Comparison of ENCODE assay signal across 24 cellular contexts in genomic region chr4:168531305-168531704, GRCh38. TPM values are rescaled to one million over a fixed set of nuclear protein-coding genes. Genes with fewer than 3 reads are reported as not detected.
A peak's percentile ranks its signal among the peaks of the same experiment; 100 is the strongest.
DNase-seq lines count a peak whose midpoint lies in the region; ATAC-seq, FAIRE-seq and TF ChIP-seq lines count a peak whose summit lies in the region.
"Had no signal": no experiment of that assay in that cellular context is flagged by ENCODE, and none has a peak within 500 bp of the region (broad histone marks: within the 10 kb centered on the region; RNA-seq: fewer than 3 reads in every experiment).

No MANE protein-coding gene starts in this region.

- H3K4me2 ChIP-seq in K562 (ENCODE audit: insufficient read depth, low read length): no peak overlapping the region
- no peak overlapping the region for H3K4me2 ChIP-seq in mesendoderm (ENCODE audit: low read length)

- H3K79me2 ChIP-seq in K562 (ENCODE audit: control insufficient read depth, insufficient read depth, low read length) (no peaks in the 10 kb centered on the region), mesendoderm (ENCODE audit: control insufficient read depth, insufficient read depth, low read length) (no peaks in the 10 kb centered on the region)

- H3K27ac ChIP-seq in breast epithelium (no peak overlapping the region), K562 (ENCODE audit: extremely low read depth, low read depth, low read length) (no peak overlapping the region), mesendoderm (ENCODE audit: low read depth, low read length) (no peak overlapping the region), transverse colon (no peak overlapping the region)
- H3K27ac ChIP-seq: RWPE1, SK-N-MC had no signal

- no peak overlapping the region for H3K9ac ChIP-seq in K562 (ENCODE audit: insufficient read depth in 1 of 2, low read depth in 2 of 2, low read length in 2 of 2)
- H3K9ac ChIP-seq in mesendoderm (ENCODE audit: low read length): no peak overlapping the region

- intact Hi-C loops in MCF 10A (cut with micrococcal nuclease) (no loop called here), breast epithelium (cut with DNase I; ENCODE audit: low total_unique reads) (no loop called here), K562 (cut with micrococcal nuclease) (no loop called here), transverse colon (cut with DNase I; ENCODE audit: low total_unique reads) (no loop called here)

- H2BK15ac ChIP-seq in mesendoderm (replicated peaks; ENCODE audit: low read depth): no peak overlapping the region

- no peak for ATAC-seq in K562

- 8% methylated on average over 4 of the region's 4 CpGs for WGBS in K562 (ENCODE audit: insufficient coverage, low coverage, missing lambda C conversion rate)
- no CpG with 5 or more reads among the region's 4 CpGs for whole genome bisulfite sequencing in mesendoderm (ENCODE audit: extremely low coverage, insufficient coverage, low lambda C conversion rate)
- 73 to 89% methylated on average over 4 of the region's 4 CpGs for WGBS in transverse colon (ENCODE audit: low coverage in 1 of 2), 2 donors

- H3K4me1 ChIP-seq in breast epithelium: no peaks in the 10 kb centered on the region
- no peaks in the 10 kb centered on the region; a peak in 1 of 5 replicates for H3K4me1 ChIP-seq in K562 (replicated peaks in 1 of 2; ENCODE audit: control insufficient read depth in 2 of 2, insufficient read depth in 2 of 2, low read length in 2 of 2)
- H3K4me1 ChIP-seq in mesendoderm (ENCODE audit: control insufficient read depth, low read depth, low read length): no peaks in the 10 kb centered on the region
- no peaks in the 10 kb centered on the region for H3K4me1 ChIP-seq in transverse colon
- H3K4me1 ChIP-seq: BE2C had no signal

- no peak for TF ChIP-seq RAD21 in K562 (CRISPR knock-in tag; conservative IDR thresholded peaks at IDR 0.05 in 1 of 2, IDR thresholded peaks at IDR 0.05 in 1 of 2)

- H4K5ac ChIP-seq in mesendoderm (ENCODE audit: low read length): no peak overlapping the region

- H2BK120ac ChIP-seq in mesendoderm (ENCODE audit: low read depth, low read length): no peak overlapping the region

- H3K23ac ChIP-seq in mesendoderm (ENCODE audit: low read length): no peak overlapping the region

- CTCF ChIA-PET in MCF 10A (lab: Yijun Ruan, JAX) (interaction anchor here (0.6 to 1.3 kb wide), 3 partner anchors 15 to 21 kb away, joined by 3 to 4 read pairs (median 3); no protein-coding TSS in a partner anchor), K562 (lab: Yijun Ruan, JAX; ENCODE audit: low intra/inter-chr PET ratio) (no interaction called here)

- no peaks in the 10 kb centered on the region for H3K4me1 Mint-ChIP-seq in MCF 10A (ENCODE audit: insufficient read depth, unreplicated experiment)

- H3K27me3 ChIP-seq in breast epithelium (no peaks in the 10 kb centered on the region), K562 (ENCODE audit: control insufficient read depth in 2 of 2, insufficient read depth in 2 of 2, low read length in 2 of 2) (no peaks in the 10 kb centered on the region), mesendoderm (ENCODE audit: insufficient read depth, low read length, poor library complexity) (no peaks in the 10 kb centered on the region), transverse colon (no peaks in the 10 kb centered on the region)
- H3K27me3 ChIP-seq: BE2C had no signal

- no peaks in the 10 kb centered on the region for H3K36me3 Mint-ChIP-seq in MCF 10A (ENCODE audit: insufficient read depth, unreplicated experiment)
- H3K36me3 Mint-ChIP-seq: CD14-positive monocyte had no signal

- TF ChIP-seq EP300 in K562 (IDR thresholded peaks at IDR 0.05; ENCODE audit: low read length): no peak
- TF ChIP-seq EP300 in transverse colon (IDR thresholded peaks at IDR 0.05; ENCODE audit: low read depth): no peak

- no peak overlapping the region for H2BK5ac ChIP-seq in mesendoderm (ENCODE audit: low read length)

- H3K4me3 ChIP-seq in breast epithelium (no peak overlapping the region), K562 (no peak overlapping the region), mesendoderm (ENCODE audit: low read length) (no peak overlapping the region), transverse colon (no peak overlapping the region)
- H3K4me3 ChIP-seq: SK-N-MC had no signal

- no peaks in the 10 kb centered on the region for H3K9me1 ChIP-seq in K562 (ENCODE audit: control insufficient read depth, insufficient read depth, low read length)

- H4K8ac ChIP-seq in mesendoderm (ENCODE audit: low read depth, low read length): no peak overlapping the region

- no peak overlapping the region for H3K56ac ChIP-seq in mesendoderm (ENCODE audit: low read length)

- no peaks in the 10 kb centered on the region for H4K20me1 ChIP-seq in K562 (replicated peaks; ENCODE audit: control insufficient read depth, insufficient read depth, low read length)

- no peaks in the 10 kb centered on the region for H3K79me1 ChIP-seq in mesendoderm (ENCODE audit: low read length)

- TF ChIP-seq POLR2A in breast epithelium (IDR thresholded peaks at IDR 0.05) (no peak), K562 (conservative IDR thresholded peaks at IDR 0.05) (no peak), transverse colon (IDR thresholded peaks at IDR 0.05) (no peak)

- no peaks in the 10 kb centered on the region for H3K36me3 ChIP-seq in breast epithelium
- H3K36me3 ChIP-seq in K562 (ENCODE audit: control insufficient read depth, insufficient read depth, low read length): no peaks in the 10 kb centered on the region
- no peaks in the 10 kb centered on the region for H3K36me3 ChIP-seq in mesendoderm (ENCODE audit: control insufficient read depth, insufficient read depth, low read length)
- H3K36me3 ChIP-seq in transverse colon: no peaks in the 10 kb centered on the region
- H3K36me3 ChIP-seq: BE2C had no signal

- in situ Hi-C loops in K562 (cut with MboI): no loop called here
- in situ Hi-C loops in transverse colon (cut with MboI; ENCODE audit: low pct_ligation_motif_present in 1 of 4, low pct_unique_long_range_greater_than_20kb in 1 of 4, low sequenced_read_pairs in 3 of 4): no loop called here

- no peak overlapping the region for H2AFZ ChIP-seq in K562 (ENCODE audit: low read depth, low read length)

- DNase-seq in MCF 10A (ENCODE audit: unreplicated experiment): peak; percentile 36
- no peak for DNase-seq in breast epithelium (ENCODE audit: low spot score in 2 of 2)
- no peak for DNase-seq in K562 (ENCODE audit: extremely low read depth in 1 of 4, low spot score in 3 of 4)
- peak; percentile 28 for DNase-seq in kidney tubule cell (ENCODE audit: low spot score)
- no peak for DNase-seq in epidermal melanocyte (ENCODE audit: insufficient read length, low spot score)
- DNase-seq in mesendoderm: no peak
- no peak for DNase-seq in transverse colon
- DNase-seq: 8988T; ACHN; BE2C; CD8-positive, alpha-beta memory T cell; DMS 273 treated with DMSO at 0.1 percent for 48 hours; DND-41; KG1; NCI-H1048; NCI-H1417; NCI-H1694; NCI-H2029 treated with DMSO at 0.1 percent for 48 hours; NCI-H526 treated with DMSO at 0.1 percent for 48 hours; SHP77 treated with DMSO at 0.1 percent for 48 hours had no signal

- FAIRE-seq in K562 (lab: Jason Lieb, UNC): no peak
- FAIRE-seq: H54 had no signal

- no peak overlapping the region for H3K27ac Mint-ChIP-seq in MCF 10A (ENCODE audit: low read depth, unreplicated experiment)
- H3K27ac Mint-ChIP-seq: CD14-positive monocyte; CD8-positive, alpha-beta memory T cell had no signal

- no peaks in the 10 kb centered on the region for H3K9me3 Mint-ChIP-seq in MCF 10A (ENCODE audit: unreplicated experiment)
- H3K9me3 Mint-ChIP-seq: CD14-positive monocyte; CD8-positive, alpha-beta memory T cell had no signal

- POLR2A ChIA-PET in MCF 10A (lab: Yijun Ruan, JAX): no interaction called here
- POLR2A ChIA-PET in K562 (lab: Yijun Ruan, JAX): no interaction called here

- TF ChIP-seq CTCF in MCF 10A (IDR thresholded peaks at IDR 0.05; ENCODE audit: unreplicated experiment) (no peak), breast epithelium (IDR thresholded peaks at IDR 0.05) (no peak), K562 (IDR thresholded peaks at IDR 0.05 in 2 of 3, conservative IDR thresholded peaks at IDR 0.05 in 1 of 3; ENCODE audit: insufficient read depth in 2 of 3, low read depth in 1 of 3, low read length in 3 of 3) (no peak), transverse colon (IDR thresholded peaks at IDR 0.05) (no peak)

- no peak overlapping the region for H3K4me3 Mint-ChIP-seq in MCF 10A (ENCODE audit: unreplicated experiment)
- H3K4me3 Mint-ChIP-seq: CD14-positive monocyte; CD8-positive, alpha-beta memory T cell had no signal

- no peaks in the 10 kb centered on the region for H3K27me3 Mint-ChIP-seq in MCF 10A (ENCODE audit: insufficient read depth, unreplicated experiment)

- H3K9me3 ChIP-seq in breast epithelium (no peaks in the 10 kb centered on the region), K562 (replicated peaks; ENCODE audit: control insufficient read depth, insufficient read depth, low read depth, low read length) (no peaks in the 10 kb centered on the region), transverse colon (no peaks in the 10 kb centered on the region)
- H3K9me3 ChIP-seq: BE2C had no signal

- no peak overlapping the region for H2AK5ac ChIP-seq in mesendoderm (ENCODE audit: low read length)

- no peak overlapping the region for H3K18ac ChIP-seq in mesendoderm (ENCODE audit: low read length)

- BruUV-seq in MCF 10A (replicated peaks; lab: Mats Ljungman, UMichigan) (no TSS peak), K562 (replicated peaks; lab: Mats Ljungman, UMichigan) (no TSS peak)

- H3K4ac ChIP-seq in mesendoderm (ENCODE audit: low read depth, low read length): no peak overlapping the region

RNA-seq across cellular contexts. Expression of gene PALLD, which starts 34.5 kb away (rescaled TPM):
- total RNA-seq in MCF 10A (2022) (94.6 and 191 TPM in 2 replicates), breast epithelium (100 to 1,000 TPM in 2 of 3 donors, 10 to 100 TPM in 1; 96.0 to 186 (median 174) TPM), K562 (2014; rRNA removed) (0.09 TPM in 1 of 2 replicates, not detected in the other), K562 (2014; rRNA removed; fragmentation: Illumina TruSeq; extraction: Trizol) (not detected in 2 replicates), K562 (2015; rRNA removed; fragmentation: Illumina TruSeq; extraction: Trizol) (not detected in 2 replicates), K562 (2021) (0.35 and 0.89 TPM in 2 replicates), transverse colon (100 to 1,000 TPM; 230 to 309 (median 278) TPM)
- total RNA-seq in K562 (2011; cell fraction: chromatin; rRNA removed; ENCODE audit: low replicate concordance): not detected in 2 replicates
- not detected in 2 replicates for total RNA-seq in K562 (2011; cell fraction: nucleolus; rRNA removed)
- not detected in 2 replicates for total RNA-seq in K562 (2011; cell fraction: nucleoplasm; rRNA removed)
- polyA plus RNA-seq in K562 (2011; rRNA removed) (0.03 TPM in 1 of 2 replicates, not detected in the other), K562 (2014; fragmentation: Illumina TruSeq; extraction: Trizol) (not detected in 2 replicates), K562 (2014; fragmentation: Nextera tagmentation; extraction: Ambion mirVana) (under 1 TPM; 0.01 to 0.18 TPM), K562 (2014; rRNA removed) (0.01 TPM in 1 of 2 replicates, not detected in the other)
- polyA plus RNA-seq in K562 (2011; cell fraction: cytosol; rRNA removed): 0.03 TPM in 1 of 2 replicates, not detected in the other
- 0.31 TPM in 1 of 2 replicates, not detected in the other for polyA plus RNA-seq in K562 (2011; cell fraction: nucleus; rRNA removed)
- 0.12 and 0.33 TPM in 2 replicates for polyA plus RNA-seq in K562 (2012)
- polyA minus RNA-seq in K562 (2011; rRNA and poly(A)+ RNA removed): 0.11 TPM in 1 of 2 replicates, not detected in the other
- polyA minus RNA-seq in K562 (2011; cell fraction: cytosol; rRNA and poly(A)+ RNA removed): 0.73 TPM in 1 of 2 replicates, not detected in the other
- 0.27 TPM in 1 of 2 replicates, not detected in the other for polyA minus RNA-seq in K562 (2011; cell fraction: nucleus; rRNA and poly(A)+ RNA removed)
- 6.6 TPM for polyA plus RNA-seq in mesendoderm (2013, experiment 1 of 2)
- polyA plus RNA-seq in mesendoderm (2013, experiment 2 of 2): 6.9 TPM

RNA-seq across cellular contexts. Expression of gene DDX60L, which starts 51.0 kb away (rescaled TPM):
- total RNA-seq in MCF 10A (2022) (3.4 and 6.1 TPM in 2 replicates), breast epithelium (10 to 100 TPM; 13.4 to 21.0 (median 18.4) TPM), K562 (2014; rRNA removed) (1.2 and 2.0 TPM in 2 replicates), K562 (2014; rRNA removed; fragmentation: Illumina TruSeq; extraction: Trizol) (2.9 and 3.9 TPM in 2 replicates), K562 (2015; rRNA removed; fragmentation: Illumina TruSeq; extraction: Trizol) (2.8 and 3.3 TPM in 2 replicates), K562 (2021) (2.3 and 2.6 TPM in 2 replicates), transverse colon (10 to 100 TPM in 3 of 4 donors, 1 to 10 TPM in 1; 8.4 to 65.8 (median 51.9) TPM)
- 1.5 and 3.8 TPM in 2 replicates for total RNA-seq in K562 (2011; cell fraction: chromatin; rRNA removed; ENCODE audit: low replicate concordance)
- total RNA-seq in K562 (2011; cell fraction: nucleolus; rRNA removed): 0.50 and 1.1 TPM in 2 replicates
- 1.9 and 2.1 TPM in 2 replicates for total RNA-seq in K562 (2011; cell fraction: nucleoplasm; rRNA removed)
- polyA plus RNA-seq in K562 (2011; rRNA removed) (0.24 and 0.40 TPM in 2 replicates), K562 (2014; fragmentation: Illumina TruSeq; extraction: Trizol) (2.9 and 3.0 TPM in 2 replicates), K562 (2014; fragmentation: Nextera tagmentation; extraction: Ambion mirVana) (1 to 10 TPM; 1.3 to 2.5 TPM), K562 (2014; rRNA removed) (1.8 and 3.0 TPM in 2 replicates)
- polyA plus RNA-seq in K562 (2011; cell fraction: cytosol; rRNA removed): 0.09 and 0.22 TPM in 2 replicates
- polyA plus RNA-seq in K562 (2011; cell fraction: nucleus; rRNA removed): 0.23 and 0.29 TPM in 2 replicates
- polyA plus RNA-seq in K562 (2012): 2.3 and 7.1 TPM in 2 replicates
- 0.24 and 0.35 TPM in 2 replicates for polyA minus RNA-seq in K562 (2011; rRNA and poly(A)+ RNA removed)
- not detected in 2 replicates for polyA minus RNA-seq in K562 (2011; cell fraction: cytosol; rRNA and poly(A)+ RNA removed)
- polyA minus RNA-seq in K562 (2011; cell fraction: nucleus; rRNA and poly(A)+ RNA removed): 0.11 and 0.40 TPM in 2 replicates
- polyA plus RNA-seq in mesendoderm (2013, experiment 1 of 2): 0.07 TPM
- polyA plus RNA-seq in mesendoderm (2013, experiment 2 of 2): 0.15 TPM

Comparison
In these comparisons a context has a peak if more than half of its experiments do, and no peak if none do; other contexts are left out.
1. DNase-seq: peak in MCF 10A (single experiment) and kidney tubule cell (single experiment); none in breast epithelium (0 of 2), K562 (0 of 4), epidermal melanocyte (single experiment), mesendoderm (single experiment) and transverse colon (single experiment).
2. RNA of gene PALLD, which starts 34.5 kb away (total RNA-seq): 230 to 309 TPM in transverse colon, 94.6 to 191 TPM in MCF 10A and 96.0 to 186 TPM in breast epithelium; 0.09 to 0.89 TPM in K562; every median in the first group is over 10 times any median in the second.